Comparison of ENCODE assay signal across 9 cellular contexts in genomic region chr11:133951484-133952198, GRCh38. TPM values are rescaled to one million over a fixed set of nuclear protein-coding genes. Genes with fewer than 3 reads are reported as not detected.
A peak's percentile ranks its signal among the peaks of the same experiment; 100 is the strongest.
DNase-seq lines count a peak whose midpoint lies in the region; ATAC-seq and TF ChIP-seq lines count a peak whose summit lies in the region.
"Had no signal": no experiment of that assay in that cellular context is flagged by ENCODE, and none has a peak within 500 bp of the region (broad histone marks: within the 10 kb centered on the region; RNA-seq: fewer than 3 reads in every experiment).

No MANE protein-coding gene starts in this region.

- no peak for TF ChIP-seq CTCF in nephron progenitor cell (IDR thresholded peaks at IDR 0.05)

- in situ Hi-C loops in Caki2 (cut with HindIII; ENCODE audit: low pct_unique_long_range_greater_than_20kb, low sequenced_read_pairs) = no loop called here

- peaks cover 50% of the 10 kb centered on the region for H3K27me3 Mint-ChIP-seq in nephron progenitor cell (ENCODE audit: low read depth, poor library complexity)

- H3K27ac Mint-ChIP-seq in nephron progenitor cell = peak overlapping the region; percentile 88

- H3K9me3 Mint-ChIP-seq in nephron progenitor cell = no peaks in the 10 kb centered on the region

- DNase-seq in Caki2 (ENCODE audit: low read depth) (peak; percentile 50), NCI-H2081 treated with DMSO at 0.1 percent for 48 hours (lab: John Stamatoyannopoulos, UW) (peak; percentile 46), nephron progenitor cell (peak; percentile 67), hippocampal formation (lab: John Stamatoyannopoulos, UW) (no peak), occipital lobe (lab: John Stamatoyannopoulos, UW) (no peak), GOT3 (lab: John Stamatoyannopoulos, UW) (no peak)
- DNase-seq: GF-D8 had no signal

- no peak for ATAC-seq in GM19397 (IDR thresholded peaks at IDR 0.05; ENCODE audit: unreplicated experiment)

- H3K4me3 Mint-ChIP-seq in nephron progenitor cell = peak overlapping the region; percentile 83

- H3K27ac ChIP-seq in cingulate gyrus (ENCODE audit: low read depth, low read length) = peak overlapping the region; percentile 69

- peaks cover 90% of the 10 kb centered on the region for H3K4me1 Mint-ChIP-seq in nephron progenitor cell

- H3K36me3 Mint-ChIP-seq in nephron progenitor cell (ENCODE audit: low read depth) = no peaks in the 10 kb centered on the region

RNA-seq across cellular contexts. Expression of gene IGSF9B, which starts 5.1 kb away (rescaled TPM):
- 0.07 TPM in 1 of 2 replicates, not detected in the other for total RNA-seq in Caki2 (2014; rRNA removed; shearing (Covaris generic); ENCODE audit: low replicate concordance)
- 5.5 TPM for total RNA-seq in occipital lobe

Comparison
In these comparisons a context has a peak if more than half of its experiments do, and no peak if none do; other contexts are left out.
1. DNase-seq: peak in Caki2 (single experiment), NCI-H2081 treated with DMSO at 0.1 percent for 48 hours (single experiment) and nephron progenitor cell (single experiment); none in hippocampal formation (0 of 2), occipital lobe (single experiment) and GOT3 (single experiment).